ENCODE assay signal across 8 cellular contexts in genomic region chr6:42567247-42567646, GRCh38. TPM values are rescaled to one million over a fixed set of nuclear protein-coding genes. Genes with fewer than 3 reads are reported as not detected.
DNase-seq lines count a peak whose midpoint lies in the region; ATAC-seq and TF ChIP-seq lines count a peak whose summit lies in the region.
"Not testable (repeated sequence)": the region's sequence is repeated elsewhere in the genome, so short reads cannot be mapped to it uniquely, and the experiment has no call there.

No MANE protein-coding gene starts in this region.

- not testable (repeated sequence) for H3K27me3 Mint-ChIP-seq in CD4-positive, CD25-positive, alpha-beta regulatory T cell; WTC11 (ENCODE audit: low read depth); activated T-cell treated with anti-CD3 and anti-CD28 coated beads, Interleukin-2, amount 50 U/mL, for 72 hours (ENCODE audit: low read depth); activated naive CD8-positive, alpha-beta T cell treated with anti-CD3 and anti-CD28 coated beads, Interleukin-2, amount 50 U/mL, for 24 hours; natural killer cell treated with Interleukin-12 subunit alpha and Interleukin-12 subunit beta and Interleukin-15 and Interleukin-18, amount 100 ng/mL, for 72 hours; stimulated activated naive CD8-positive, alpha-beta T cell treated with anti-CD3 and anti-CD28 coated beads, Interleukin-15, Interleukin-2, amounts not matched to agents 100 ng/mL and 50 ng/mL, for 24 hours

- H2AFZ ChIP-seq in Loucy (ENCODE audit: low read length) = not testable (repeated sequence)

- not testable (repeated sequence) for ATAC-seq in CD4-positive, CD25-positive, alpha-beta regulatory T cell (ENCODE audit: low read depth in 2 of 2); WTC11; activated T-cell treated with anti-CD3 and anti-CD28 coated beads, Interleukin-2, amount 50 U/mL, for 72 hours (replicated peaks in 1 of 2); activated naive CD8-positive, alpha-beta T cell treated with anti-CD3 and anti-CD28 coated beads, Interleukin-2, amount 50 U/mL, for 24 hours; natural killer cell treated with Interleukin-12 subunit alpha and Interleukin-12 subunit beta and Interleukin-15 and Interleukin-18, amount 100 ng/mL, for 72 hours

- not testable (repeated sequence) for H3K9me3 Mint-ChIP-seq in CD4-positive, CD25-positive, alpha-beta regulatory T cell; WTC11; activated T-cell treated with anti-CD3 and anti-CD28 coated beads, Interleukin-2, amount 50 U/mL, for 72 hours; activated naive CD8-positive, alpha-beta T cell treated with anti-CD3 and anti-CD28 coated beads, Interleukin-2, amount 50 U/mL, for 24 hours; natural killer cell treated with Interleukin-12 subunit alpha and Interleukin-12 subunit beta and Interleukin-15 and Interleukin-18, amount 100 ng/mL, for 72 hours; stimulated activated naive CD8-positive, alpha-beta T cell treated with anti-CD3 and anti-CD28 coated beads, Interleukin-15, Interleukin-2, amounts not matched to agents 100 ng/mL and 50 ng/mL, for 24 hours

- peaks cover 25 to 67% (median 41%) of the 10 kb centered on the region in 4 donors for H3K4me1 Mint-ChIP-seq in CD4-positive, CD25-positive, alpha-beta regulatory T cell
- peaks cover 14% of the 10 kb centered on the region for H3K4me1 Mint-ChIP-seq in WTC11
- peaks cover 68% of the 10 kb centered on the region for H3K4me1 Mint-ChIP-seq in activated T-cell treated with anti-CD3 and anti-CD28 coated beads, Interleukin-2, amount 50 U/mL, for 72 hours (ENCODE audit: low read depth)
- peaks cover 55% of the 10 kb centered on the region for H3K4me1 Mint-ChIP-seq in activated naive CD8-positive, alpha-beta T cell treated with anti-CD3 and anti-CD28 coated beads, Interleukin-2, amount 50 U/mL, for 24 hours
- peaks cover 33 to 39% of the 10 kb centered on the region in 2 donors for H3K4me1 Mint-ChIP-seq in natural killer cell treated with Interleukin-12 subunit alpha and Interleukin-12 subunit beta and Interleukin-15 and Interleukin-18, amount 100 ng/mL, for 72 hours (ENCODE audit: low read depth in 2 of 2)
- peaks cover 67% of the 10 kb centered on the region for H3K4me1 Mint-ChIP-seq in stimulated activated naive CD8-positive, alpha-beta T cell treated with anti-CD3 and anti-CD28 coated beads, Interleukin-15, Interleukin-2, amounts not matched to agents 100 ng/mL and 50 ng/mL, for 24 hours (ENCODE audit: low read depth)

- H3K36me3 Mint-ChIP-seq in CD4-positive, CD25-positive, alpha-beta regulatory T cell = peaks cover 14% of the 10 kb centered on the region
- H3K36me3 Mint-ChIP-seq in WTC11 = peaks cover 12% of the 10 kb centered on the region; the same call in 1 of the 2 replicates
- peaks cover 9 to 12% of the 10 kb centered on the region in 2 donors for H3K36me3 Mint-ChIP-seq in activated T-cell treated with anti-CD3 and anti-CD28 coated beads, Interleukin-2, amount 50 U/mL, for 72 hours (ENCODE audit: insufficient read depth in 2 of 2)
- peaks cover 25% of the 10 kb centered on the region for H3K36me3 Mint-ChIP-seq in activated naive CD8-positive, alpha-beta T cell treated with anti-CD3 and anti-CD28 coated beads, Interleukin-2, amount 50 U/mL, for 24 hours (ENCODE audit: low read depth)
- not testable (repeated sequence) for H3K36me3 Mint-ChIP-seq in natural killer cell treated with Interleukin-12 subunit alpha and Interleukin-12 subunit beta and Interleukin-15 and Interleukin-18, amount 100 ng/mL, for 72 hours
- peaks cover 24% of the 10 kb centered on the region for H3K36me3 Mint-ChIP-seq in stimulated activated naive CD8-positive, alpha-beta T cell treated with anti-CD3 and anti-CD28 coated beads, Interleukin-15, Interleukin-2, amounts not matched to agents 100 ng/mL and 50 ng/mL, for 24 hours (ENCODE audit: low read depth)

- peak overlapping the region; percentile 48 to 93 (median 51) for H3K27ac Mint-ChIP-seq in CD4-positive, CD25-positive, alpha-beta regulatory T cell
- peak overlapping the region; percentile 63 for H3K27ac Mint-ChIP-seq in WTC11
- H3K27ac Mint-ChIP-seq in activated T-cell treated with anti-CD3 and anti-CD28 coated beads, Interleukin-2, amount 50 U/mL, for 72 hours = peak overlapping the region; percentile 73
- peak overlapping the region; percentile 70 for H3K27ac Mint-ChIP-seq in activated naive CD8-positive, alpha-beta T cell treated with anti-CD3 and anti-CD28 coated beads, Interleukin-2, amount 50 U/mL, for 24 hours
- H3K27ac Mint-ChIP-seq in natural killer cell treated with Interleukin-12 subunit alpha and Interleukin-12 subunit beta and Interleukin-15 and Interleukin-18, amount 100 ng/mL, for 72 hours = peak overlapping the region; percentile 79 to 93
- H3K27ac Mint-ChIP-seq in stimulated activated naive CD8-positive, alpha-beta T cell treated with anti-CD3 and anti-CD28 coated beads, Interleukin-15, Interleukin-2, amounts not matched to agents 100 ng/mL and 50 ng/mL, for 24 hours = peak overlapping the region; percentile 40

- H3K4me3 Mint-ChIP-seq in CD4-positive, CD25-positive, alpha-beta regulatory T cell = peak overlapping the region in 3 of 4 donors; percentile 17 to 99 (median 66)
- not testable (repeated sequence) for H3K4me3 Mint-ChIP-seq in WTC11; activated naive CD8-positive, alpha-beta T cell treated with anti-CD3 and anti-CD28 coated beads, Interleukin-2, amount 50 U/mL, for 24 hours; stimulated activated naive CD8-positive, alpha-beta T cell treated with anti-CD3 and anti-CD28 coated beads, Interleukin-15, Interleukin-2, amounts not matched to agents 100 ng/mL and 50 ng/mL, for 24 hours
- H3K4me3 Mint-ChIP-seq in activated T-cell treated with anti-CD3 and anti-CD28 coated beads, Interleukin-2, amount 50 U/mL, for 72 hours = peak overlapping the region; percentile 30 to 98
- H3K4me3 Mint-ChIP-seq in natural killer cell treated with Interleukin-12 subunit alpha and Interleukin-12 subunit beta and Interleukin-15 and Interleukin-18, amount 100 ng/mL, for 72 hours = peak overlapping the region; percentile 99

- H3K4me3 ChIP-seq in CD4-positive, CD25-positive, alpha-beta regulatory T cell (ENCODE audit: low read depth, low read length) = not testable (repeated sequence)
- peak overlapping the region; percentile 79 for H3K4me3 ChIP-seq in Loucy (ENCODE audit: low read length, poor library complexity, severe bottlenecking)

- not testable (repeated sequence) for H3K9me2 ChIP-seq in Loucy (replicated peaks; ENCODE audit: low read depth, low read length)

- TF ChIP-seq CTCF in Loucy (conservative IDR thresholded peaks at IDR 0.05; ENCODE audit: low read length); WTC11 (IDR thresholded peaks at IDR 0.05): not testable (repeated sequence)

- not testable (repeated sequence) for H3K9ac ChIP-seq in Loucy (ENCODE audit: low read depth, low read length, poor library complexity, severe bottlenecking)

- peaks cover 15% of the 10 kb centered on the region for H4K20me1 ChIP-seq in Loucy (ENCODE audit: insufficient read depth, low read length, poor library complexity, severe bottlenecking)

- not testable (repeated sequence) for H3K27ac ChIP-seq in CD4-positive, CD25-positive, alpha-beta regulatory T cell (ENCODE audit: insufficient read depth, low read length, poor library complexity, severe bottlenecking)

- peaks cover 58% of the 10 kb centered on the region for H3K4me1 ChIP-seq in CD4-positive, CD25-positive, alpha-beta regulatory T cell (ENCODE audit: control insufficient read depth, insufficient read depth, low read length, poor library complexity, severe bottlenecking)
- peaks cover 47% of the 10 kb centered on the region for H3K4me1 ChIP-seq in Loucy (ENCODE audit: insufficient read depth, low read length, poor library complexity, severe bottlenecking)

- CTCF ChIA-PET in WTC11 (lab: Charles Lee) = interaction anchor here (1.3 kb wide), 1 partner anchor 20 kb away, joined by 4 read pairs; no protein-coding TSS in a partner anchor

- peak overlapping the region; percentile 99 for H3K4me2 ChIP-seq in Loucy (ENCODE audit: low read depth, low read length, poor library complexity, severe bottlenecking)

- peaks cover 80% of the 10 kb centered on the region for H3K79me2 ChIP-seq in Loucy (ENCODE audit: insufficient read depth, low read length)

- not testable (repeated sequence) for H3K9me3 ChIP-seq in CD4-positive, CD25-positive, alpha-beta regulatory T cell (ENCODE audit: control insufficient read depth in 2 of 2, low read length in 2 of 2); Loucy (ENCODE audit: insufficient read depth, low read depth, low read length)

- not testable (repeated sequence) for TF ChIP-seq POLR2A in erythroblast (IDR thresholded peaks at IDR 0.05; ENCODE audit: low read length)

- DNase-seq in CD4-positive, CD25-positive, alpha-beta regulatory T cell; WTC11 (ENCODE audit: low spot score); activated T-cell treated with anti-CD3 and anti-CD28 coated beads, Interleukin-2, amount 50 U/mL, for 72 hours; activated naive CD8-positive, alpha-beta T cell treated with anti-CD3 and anti-CD28 coated beads, Interleukin-2, amount 50 U/mL, for 24 hours; natural killer cell treated with Interleukin-12 subunit alpha and Interleukin-12 subunit beta and Interleukin-15 and Interleukin-18, amount 100 ng/mL, for 72 hours (ENCODE audit: low spot score): not testable (repeated sequence)
- peak; percentile 24 to 48 for DNase-seq in erythroblast (lab: John Stamatoyannopoulos, UW)

- not testable (repeated sequence) for H3K27me3 ChIP-seq in CD4-positive, CD25-positive, alpha-beta regulatory T cell (ENCODE audit: control insufficient read depth, insufficient read depth, low read length); Loucy (ENCODE audit: insufficient read depth, low read length, poor library complexity, severe bottlenecking)

- POLR2A ChIA-PET in WTC11 (lab: Charles Lee) = not testable (repeated sequence)

- H3K36me3 ChIP-seq in CD4-positive, CD25-positive, alpha-beta regulatory T cell (ENCODE audit: control insufficient read depth, insufficient read depth, low read length); Loucy (ENCODE audit: insufficient read depth, low read length): not testable (repeated sequence)

- not testable (repeated sequence) for H3F3A ChIP-seq in Loucy (ENCODE audit: low read depth)

RNA-seq across cellular contexts. Expression of gene UBR2, which starts 3.4 kb away (rescaled TPM):
- 50.2 TPM for total RNA-seq in CD4-positive, CD25-positive, alpha-beta regulatory T cell
- polyA plus RNA-seq in CD4-positive, CD25-positive, alpha-beta regulatory T cell = 10 to 100 TPM in 3 of 4 donors, 1 to 10 TPM in 1; 9.9 to 12.0 (median 11.0) TPM
- total RNA-seq in WTC11 (2021) = 16.4 to 18.8 TPM (median 17.1 TPM) in 3 replicates
- total RNA-seq in activated T-cell treated with anti-CD3 and anti-CD28 coated beads, Interleukin-2, amount 50 U/mL, for 72 hours = 10 to 100 TPM; 33.9 to 36.9 TPM
- 10 to 100 TPM; 31.9 to 34.2 TPM for total RNA-seq in natural killer cell treated with Interleukin-12 subunit alpha and Interleukin-12 subunit beta and Interleukin-15 and Interleukin-18, amount 100 ng/mL, for 72 hours
